In the genomic region with DNA sequence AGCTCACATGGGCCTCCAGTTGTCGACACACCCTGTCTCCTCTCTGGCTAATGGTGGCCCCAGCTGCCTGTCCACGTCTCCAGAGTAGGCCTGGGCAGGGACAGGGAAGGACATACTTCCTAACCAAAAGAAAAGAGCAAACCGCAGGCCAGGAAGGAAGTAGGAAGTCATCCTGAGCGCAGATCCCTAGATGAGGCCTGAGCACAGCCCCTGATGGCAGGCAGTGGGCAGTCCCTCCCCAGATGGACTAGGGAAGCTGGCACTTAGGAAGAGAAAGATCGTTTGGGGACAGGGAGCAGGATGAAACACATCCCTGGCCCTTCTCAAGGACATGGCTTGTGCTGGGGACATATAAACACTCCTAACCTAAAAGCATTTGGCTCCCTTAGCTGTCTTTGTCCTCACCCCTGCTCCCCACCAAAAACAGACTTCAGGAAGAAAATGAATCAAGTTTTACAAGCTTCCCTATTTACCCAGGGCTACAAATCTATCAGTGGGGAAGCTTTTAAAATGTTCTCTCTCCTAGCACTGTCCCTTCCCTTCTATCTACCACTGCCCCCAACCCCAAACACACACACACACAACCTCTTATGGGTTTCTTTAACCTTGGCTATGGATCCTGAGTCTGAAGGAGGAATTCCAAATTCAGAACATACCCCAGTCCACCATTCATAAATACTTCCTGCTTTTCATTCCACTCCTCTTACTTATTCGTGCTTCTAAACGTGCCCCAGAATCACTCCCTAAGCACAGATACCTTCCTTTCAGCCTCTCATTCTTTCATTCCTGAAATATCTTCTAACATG, we compare ENCODE assay signal across 9 cellular contexts. TPM values are rescaled to one million over a fixed set of nuclear protein-coding genes. Genes with fewer than 3 reads are reported as not detected.
A peak's percentile ranks its signal among the peaks of the same experiment; 100 is the strongest.
DNase-seq lines count a peak whose midpoint lies in the region; ATAC-seq lines count a peak whose summit lies in the region.
"Had no signal": no experiment of that assay in that cellular context is flagged by ENCODE, and none has a peak within 500 bp of the region (broad histone marks: within the 10 kb centered on the region; RNA-seq: fewer than 3 reads in every experiment).

No MANE protein-coding gene starts in this region.

- intact Hi-C loops in left ventricle myocardium superior (cut with micrococcal nuclease) = no loop called here

- peak overlapping the region; percentile 69 for H3K27ac Mint-ChIP-seq in activated T-helper 17 cell treated with anti-CD3 and anti-CD28 coated beads, Interleukin-2, amount 50 U/mL, for 72 hours

- DNase-seq in EL (peak; percentile 36), left ventricle myocardium superior (no peak), cortex of kidney (lab: John Stamatoyannopoulos, UW) (no peak)
- DNase-seq: aorta had no signal

- H3K4me3 Mint-ChIP-seq in activated T-helper 17 cell treated with anti-CD3 and anti-CD28 coated beads, Interleukin-2, amount 50 U/mL, for 72 hours = no peak overlapping the region

- H3K4me2 ChIP-seq in skeletal muscle satellite cell (ENCODE audit: low read length) = no peak overlapping the region

- H3K4me1 Mint-ChIP-seq in activated T-helper 17 cell treated with anti-CD3 and anti-CD28 coated beads, Interleukin-2, amount 50 U/mL, for 72 hours = peaks cover 26% of the 10 kb centered on the region

- H3K27me3 ChIP-seq in skeletal muscle satellite cell (ENCODE audit: control insufficient read depth, insufficient read depth, low read length) = no peaks in the 10 kb centered on the region

- peaks cover 5% of the 10 kb centered on the region for H3K36me3 ChIP-seq in skeletal muscle satellite cell (ENCODE audit: insufficient read depth, low read length)

- H3K27me3 Mint-ChIP-seq in activated T-helper 17 cell treated with anti-CD3 and anti-CD28 coated beads, Interleukin-2, amount 50 U/mL, for 72 hours = no peaks in the 10 kb centered on the region

- peaks cover 43% of the 10 kb centered on the region for H3K36me3 Mint-ChIP-seq in activated T-helper 17 cell treated with anti-CD3 and anti-CD28 coated beads, Interleukin-2, amount 50 U/mL, for 72 hours (ENCODE audit: low read depth)

- ATAC-seq in activated T-helper 17 cell treated with anti-CD3 and anti-CD28 coated beads, Interleukin-2, amount 50 U/mL, for 72 hours (replicated peaks) = no peak
- ATAC-seq in left ventricle myocardium superior (peak; percentile 75), HG02938 (IDR thresholded peaks at IDR 0.05; ENCODE audit: unreplicated experiment) (no peak), HG02884 (IDR thresholded peaks at IDR 0.05; ENCODE audit: unreplicated experiment) (no peak), GM18511 (IDR thresholded peaks at IDR 0.05; ENCODE audit: unreplicated experiment) (no peak)

- peak overlapping the region; percentile 46 for H3K9ac ChIP-seq in skeletal muscle satellite cell (ENCODE audit: low read depth, low read length)

- no peaks in the 10 kb centered on the region for H3K9me3 ChIP-seq in skeletal muscle satellite cell (replicated peaks; ENCODE audit: low read length)

- no peaks in the 10 kb centered on the region for H3K9me3 Mint-ChIP-seq in activated T-helper 17 cell treated with anti-CD3 and anti-CD28 coated beads, Interleukin-2, amount 50 U/mL, for 72 hours

- H3K4me1 ChIP-seq in skeletal muscle satellite cell (ENCODE audit: control insufficient read depth, insufficient read depth, low read length) = peaks cover 13% of the 10 kb centered on the region

- no peak overlapping the region for H3K4me3 ChIP-seq in skeletal muscle satellite cell (ENCODE audit: low read length)

RNA-seq across cellular contexts. Expression of a gene that starts 21.1 kb away (rescaled TPM):
- 10 to 100 TPM; 40.3 to 56.3 TPM for total RNA-seq in activated T-helper 17 cell treated with anti-CD3 and anti-CD28 coated beads, Interleukin-2, amount 50 U/mL, for 72 hours
- 57.0 TPM for total RNA-seq in left ventricle myocardium superior
- 15.0 and 16.6 TPM in 2 replicates for total RNA-seq in skeletal muscle satellite cell (2012; rRNA removed)
